ENCODE assay signal across 19 cellular contexts in genomic region chr1:30982431-30982830, GRCh38.
DNase-seq lines count a peak whose midpoint lies in the region; ATAC-seq and TF ChIP-seq lines count a peak whose summit lies in the region.
"Had no signal": no experiment of that assay in that cellular context is flagged by ENCODE, and none has a peak within 500 bp of the region (broad histone marks: within the 10 kb centered on the region; RNA-seq: fewer than 3 reads in every experiment).

No MANE protein-coding gene starts in this region.

- H3K27ac ChIP-seq in naive thymus-derived CD4-positive, alpha-beta T cell (ENCODE audit: low read depth, low read length) = no peak overlapping the region
- H3K27ac ChIP-seq in temporal lobe (ENCODE audit: low read depth, low read length) = peak overlapping the region; percentile 29
- H3K27ac ChIP-seq: ovary had no signal

- H3K36me3 ChIP-seq in naive thymus-derived CD4-positive, alpha-beta T cell (ENCODE audit: control insufficient read depth in 2 of 3, insufficient read depth in 3 of 3, low read length in 3 of 3) = peaks cover 0 to 41% (median 12%) of the 10 kb centered on the region in 3 experiments
- H3K36me3 ChIP-seq: ovary had no signal

- no peaks in the 10 kb centered on the region for H3K27me3 Mint-ChIP-seq in activated naive CD4-positive, alpha-beta T cell treated with anti-CD3 and anti-CD28 coated beads, Interleukin-2, amount 50 U/mL, for 24 hours
- no peaks in the 10 kb centered on the region for H3K27me3 Mint-ChIP-seq in activated B cell treated with CpG ODN at 0.5 μM for 24 hours
- no peaks in the 10 kb centered on the region for H3K27me3 Mint-ChIP-seq in naive thymus-derived CD4-positive, alpha-beta T cell

- H3K4me3 Mint-ChIP-seq in activated naive CD4-positive, alpha-beta T cell treated with anti-CD3 and anti-CD28 coated beads, Interleukin-2, amount 50 U/mL, for 24 hours = no peak overlapping the region
- H3K4me3 Mint-ChIP-seq in activated B cell treated with CpG ODN at 0.5 μM for 24 hours = no peak overlapping the region
- H3K4me3 Mint-ChIP-seq in naive thymus-derived CD4-positive, alpha-beta T cell = no peak overlapping the region
- H3K4me3 Mint-ChIP-seq: GM23338 had no signal

- POLR2A ChIA-PET in activated B cell treated with CpG ODN at 0.5 μM for 24 hours (lab: Charles Lee) = no interaction called here
- POLR2A ChIA-PET in naive thymus-derived CD4-positive, alpha-beta T cell (lab: Charles Lee) = no interaction called here

- peaks cover 75% of the 10 kb centered on the region for H3K4me1 Mint-ChIP-seq in activated naive CD4-positive, alpha-beta T cell treated with anti-CD3 and anti-CD28 coated beads, Interleukin-2, amount 50 U/mL, for 24 hours
- peaks cover 52% of the 10 kb centered on the region for H3K4me1 Mint-ChIP-seq in activated B cell treated with CpG ODN at 0.5 μM for 24 hours
- peaks cover 22 to 72% (median 69%) of the 10 kb centered on the region in 7 donors for H3K4me1 Mint-ChIP-seq in naive thymus-derived CD4-positive, alpha-beta T cell

- no peaks in the 10 kb centered on the region for H3K27me3 ChIP-seq in naive thymus-derived CD4-positive, alpha-beta T cell (ENCODE audit: control insufficient read depth in 2 of 2, insufficient read depth in 2 of 2, low read length in 2 of 2)
- H3K27me3 ChIP-seq: ovary, transverse colon had no signal

- H3K4me3 ChIP-seq in naive thymus-derived CD4-positive, alpha-beta T cell (ENCODE audit: low read length) = no peak overlapping the region
- H3K4me3 ChIP-seq: GM23338, ovary, transverse colon had no signal

- TF ChIP-seq CTCF in activated B cell treated with CpG ODN at 0.5 μM for 24 hours (IDR thresholded peaks at IDR 0.05) = no peak

- H3K9me3 ChIP-seq in naive thymus-derived CD4-positive, alpha-beta T cell (ENCODE audit: control insufficient read depth in 2 of 3, low read length in 3 of 3) = no peaks in the 10 kb centered on the region
- H3K9me3 ChIP-seq: ovary, transverse colon had no signal

- peak overlapping the region; percentile 18 for H3K27ac Mint-ChIP-seq in activated naive CD4-positive, alpha-beta T cell treated with anti-CD3 and anti-CD28 coated beads, Interleukin-2, amount 50 U/mL, for 24 hours
- peak overlapping the region in 1 of 2 donors; percentile 50 for H3K27ac Mint-ChIP-seq in activated naive CD4-positive, alpha-beta T cell treated with anti-CD3 and anti-CD28 coated beads, Interleukin-2, amount 50 U/mL, for 72 hours
- peak overlapping the region; percentile 32 for H3K27ac Mint-ChIP-seq in activated B cell treated with CpG ODN at 0.5 μM for 24 hours
- H3K27ac Mint-ChIP-seq in naive thymus-derived CD4-positive, alpha-beta T cell = peak overlapping the region in 5 of 9 donors; percentile 18 to 77 (median 38)
- H3K27ac Mint-ChIP-seq: GM23338 had no signal

- H3K9me3 Mint-ChIP-seq in activated naive CD4-positive, alpha-beta T cell treated with anti-CD3 and anti-CD28 coated beads, Interleukin-2, amount 50 U/mL, for 24 hours = no peaks in the 10 kb centered on the region
- H3K9me3 Mint-ChIP-seq in activated naive CD4-positive, alpha-beta T cell treated with anti-CD3 and anti-CD28 coated beads, Interleukin-2, amount 50 U/mL, for 72 hours = no peaks in the 10 kb centered on the region
- no peaks in the 10 kb centered on the region for H3K9me3 Mint-ChIP-seq in activated B cell treated with CpG ODN at 0.5 μM for 24 hours
- no peaks in the 10 kb centered on the region for H3K9me3 Mint-ChIP-seq in naive thymus-derived CD4-positive, alpha-beta T cell
- H3K9me3 Mint-ChIP-seq: GM23338 had no signal

- peaks cover 19% of the 10 kb centered on the region for H3K36me3 Mint-ChIP-seq in activated naive CD4-positive, alpha-beta T cell treated with anti-CD3 and anti-CD28 coated beads, Interleukin-2, amount 50 U/mL, for 24 hours
- peaks cover 10 to 42% of the 10 kb centered on the region in 2 donors for H3K36me3 Mint-ChIP-seq in activated naive CD4-positive, alpha-beta T cell treated with anti-CD3 and anti-CD28 coated beads, Interleukin-2, amount 50 U/mL, for 72 hours
- peaks cover 68% of the 10 kb centered on the region for H3K36me3 Mint-ChIP-seq in activated B cell treated with CpG ODN at 0.5 μM for 24 hours (ENCODE audit: low read depth)
- peaks cover 20 to 55% (median 29%) of the 10 kb centered on the region in 5 donors for H3K36me3 Mint-ChIP-seq in naive thymus-derived CD4-positive, alpha-beta T cell

- intact Hi-C loops in activated B cell treated with CpG ODN at 0.5 μM for 24 hours (cut with micrococcal nuclease) = no loop called here
- intact Hi-C loops in naive thymus-derived CD4-positive, alpha-beta T cell (cut with micrococcal nuclease) = no loop called here

- CTCF ChIA-PET in activated B cell treated with CpG ODN at 0.5 μM for 24 hours (lab: Charles Lee) = no interaction called here
- CTCF ChIA-PET in naive thymus-derived CD4-positive, alpha-beta T cell (lab: Charles Lee) = no interaction called here

- no peak for DNase-seq in activated naive CD4-positive, alpha-beta T cell treated with anti-CD3 and anti-CD28 coated beads, Interleukin-2, amount 50 U/mL, for 72 hours (ENCODE audit: low spot score in 2 of 2)
- no peak for DNase-seq in activated B cell treated with CpG ODN at 0.5 μM for 24 hours
- no peak for DNase-seq in naive thymus-derived CD4-positive, alpha-beta T cell
- DNase-seq: activated T-cell treated with anti-CD3 and anti-CD28 coated beads, Interleukin-2, amount 50 U/mL, for 1 hour; DMS79 treated with DMSO at 0.1 percent for 48 hours; left ventricle myocardium superior; MM.1S; NCI-H1694 treated with DMSO at 0.1 percent for 48 hours; ovary; stimulated activated CD4-positive, alpha-beta T cell treated with anti-CD3 and anti-CD28 coated beads, Interleukin-2, amount 100 ng/mL, for 48 hours; SW 1271; transverse colon had no signal

- H3K4me1 ChIP-seq in naive thymus-derived CD4-positive, alpha-beta T cell (ENCODE audit: control insufficient read depth in 2 of 2, insufficient read depth in 2 of 2, low read length in 2 of 2) = no peaks in the 10 kb centered on the region

- ATAC-seq in activated naive CD4-positive, alpha-beta T cell treated with anti-CD3 and anti-CD28 coated beads, Interleukin-2, amount 50 U/mL, for 72 hours = no peak
- no peak for ATAC-seq in activated B cell treated with CpG ODN at 0.5 μM for 24 hours (ENCODE audit: low read depth)
- no peak for ATAC-seq in naive thymus-derived CD4-positive, alpha-beta T cell
- no peak for ATAC-seq in GM21367 (IDR thresholded peaks at IDR 0.05; ENCODE audit: unreplicated experiment)
- no peak for ATAC-seq in GM19023 (IDR thresholded peaks at IDR 0.05; ENCODE audit: unreplicated experiment)
- ATAC-seq in GM18858 (IDR thresholded peaks at IDR 0.05; ENCODE audit: unreplicated experiment) = no peak
- ATAC-seq: esophagus mucosa, GM23338 had no signal
